In the genomic region with DNA sequence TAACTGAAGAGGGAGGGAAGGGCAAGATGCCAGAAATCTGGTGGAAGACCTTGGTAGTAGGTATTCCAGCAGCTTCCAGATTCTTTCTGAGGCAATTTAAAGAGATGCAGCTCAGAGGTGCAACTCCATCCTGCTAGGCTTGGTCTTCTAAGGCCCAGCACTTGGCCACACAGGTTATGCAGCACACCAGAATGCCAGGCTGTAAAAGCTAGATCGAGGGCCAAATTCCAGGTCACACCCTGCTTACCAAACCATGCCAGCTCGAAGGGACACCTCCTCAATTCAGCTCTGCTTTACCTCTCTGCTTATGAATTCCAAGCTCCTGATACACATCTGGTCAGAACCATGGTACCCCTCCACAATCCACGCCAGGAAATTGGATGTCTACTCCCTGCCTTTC, we compare ENCODE assay signal across 2 cellular contexts.
TF ChIP-seq lines count a peak whose summit lies in the region.

No MANE protein-coding gene starts in this region.

TF ChIP-seq in SK-N-SH, 30 proteins besides CTCF, POLR2A, EP300 and RAD21 (continued from another document):
- TF ChIP-seq TAF1 (IDR thresholded peaks at IDR 0.05; ENCODE audit: borderline replicate concordance, low read depth, low read length) (no peak), NRF1 (IDR thresholded peaks at IDR 0.05; ENCODE audit: low read depth, low read length) (no peak), SMC3 (IDR thresholded peaks at IDR 0.05; ENCODE audit: low read depth, low read length) (no peak), MAX (IDR thresholded peaks at IDR 0.05; ENCODE audit: low read depth) (no peak)
- TF ChIP-seq, protein P1, sequence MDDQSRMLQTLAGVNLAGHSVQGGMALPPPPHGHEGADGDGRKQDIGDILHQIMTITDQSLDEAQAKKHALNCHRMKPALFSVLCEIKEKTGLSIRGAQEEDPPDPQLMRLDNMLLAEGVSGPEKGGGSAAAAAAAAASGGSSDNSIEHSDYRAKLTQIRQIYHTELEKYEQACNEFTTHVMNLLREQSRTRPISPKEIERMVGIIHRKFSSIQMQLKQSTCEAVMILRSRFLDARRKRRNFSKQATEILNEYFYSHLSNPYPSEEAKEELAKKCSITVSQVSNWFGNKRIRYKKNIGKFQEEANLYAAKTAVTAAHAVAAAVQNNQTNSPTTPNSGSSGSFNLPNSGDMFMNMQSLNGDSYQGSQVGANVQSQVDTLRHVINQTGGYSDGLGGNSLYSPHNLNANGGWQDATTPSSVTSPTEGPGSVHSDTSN (IDR thresholded peaks at IDR 0.05), result no peak

TF ChIP-seq in WTC11, 78 proteins besides CTCF, POLR2A, EP300 and RAD21 (continued from another document):
- TF ChIP-seq AFF4 (CRISPR knock-in tag; IDR thresholded peaks at IDR 0.05; ENCODE audit: borderline replicate concordance) (no peak), HMGA2 (CRISPR knock-in tag; IDR thresholded peaks at IDR 0.05) (no peak), JUN (CRISPR knock-in tag; IDR thresholded peaks at IDR 0.05) (no peak), CDX4 (CRISPR knock-in tag; IDR thresholded peaks at IDR 0.05; ENCODE audit: borderline replicate concordance) (no peak), ZNF263 (CRISPR knock-in tag; IDR thresholded peaks at IDR 0.05; ENCODE audit: low read depth) (no peak), STAT6 (CRISPR knock-in tag; conservative IDR thresholded peaks at IDR 0.05; ENCODE audit: low read depth) (no peak), ZNF138 (CRISPR knock-in tag; conservative IDR thresholded peaks at IDR 0.05) (no peak), NR1H2 (CRISPR knock-in tag; IDR thresholded peaks at IDR 0.05) (no peak), GRHL2 (CRISPR knock-in tag; IDR thresholded peaks at IDR 0.05; ENCODE audit: insufficient replicate concordance, severe bottlenecking) (no peak), TEAD1 (CRISPR knock-in tag; IDR thresholded peaks at IDR 0.05) (no peak), ZNF396 (CRISPR knock-in tag; IDR thresholded peaks at IDR 0.05; ENCODE audit: borderline replicate concordance) (no peak)
